9 cellular contexts compared by ENCODE assay signal in genomic region chr15:48178612-48178931, GRCh38. TPM values are rescaled to one million over a fixed set of nuclear protein-coding genes. Genes with fewer than 3 reads are reported as not detected.
A peak's percentile ranks its signal among the peaks of the same experiment; 100 is the strongest.
DNase-seq lines count a peak whose midpoint lies in the region; ATAC-seq and TF ChIP-seq lines count a peak whose summit lies in the region.
"Had no signal": no experiment of that assay in that cellular context is flagged by ENCODE, and none has a peak within 500 bp of the region (broad histone marks: within the 10 kb centered on the region; RNA-seq: fewer than 3 reads in every experiment).

No MANE protein-coding gene starts in this region.

- H3K4me3 Mint-ChIP-seq in Caco-2 (ENCODE audit: unreplicated experiment): peak overlapping the region; percentile 75
- peak overlapping the region; percentile 93 for H3K4me3 Mint-ChIP-seq in progenitor cell of endocrine pancreas (ENCODE audit: low read depth)

- intact Hi-C loops in Caco-2 (cut with micrococcal nuclease; ENCODE audit: unreplicated experiment) (no loop called here), esophagus muscularis mucosa (cut with DNase I) (no loop called here)

- H3K27ac Mint-ChIP-seq in Caco-2 (ENCODE audit: unreplicated experiment) (no peak overlapping the region), progenitor cell of endocrine pancreas (peak overlapping the region; percentile 89)
- H3K27ac Mint-ChIP-seq: dendritic cell treated with granulocyte-macrophage colony-stimulating factor and Interleukin-4, amounts not matched to agents 40 ng/mL and 50 ng/mL, for 4 days had no signal

- H3K9ac ChIP-seq in NT2/D1 (ENCODE audit: insufficient read length, low read depth): peak overlapping the region; percentile 64

- POLR2A ChIA-PET in Caco-2 (lab: Charles Lee): interaction anchor here (1.0 kb wide), 1 partner anchor 8 kb away, joined by 3 read pairs; no protein-coding TSS in a partner anchor

- peaks cover 4% of the 10 kb centered on the region for H3K27me3 Mint-ChIP-seq in Caco-2 (ENCODE audit: insufficient read depth, unreplicated experiment)
- peaks cover 2% of the 10 kb centered on the region for H3K27me3 Mint-ChIP-seq in progenitor cell of endocrine pancreas

- DNase-seq in Caco-2 (no peak), NT2/D1 (ENCODE audit: low read depth, low spot score) (no peak), esophagus muscularis mucosa (ENCODE audit: extremely low spot score) (no peak), progenitor cell of endocrine pancreas (ENCODE audit: low spot score, unreplicated experiment) (no peak), CD1c-positive myeloid dendritic cell (ENCODE audit: extremely low spot score) (no peak), NCI-H128 (lab: John Stamatoyannopoulos, UW; ENCODE audit: unreplicated experiment) (no peak)

- WGBS in esophagus muscularis mucosa: 82% methylated on average over 1 of the region's 1 CpG

- no peak for TF ChIP-seq EP300 in esophagus muscularis mucosa (IDR thresholded peaks at IDR 0.05)

- no peak for ATAC-seq in activated CD4-positive, CD25-positive, alpha-beta regulatory T cell treated with anti-CD3 and anti-CD28 coated beads, Interleukin-2, amount 50 U/mL, for 24 hours
- no peak for ATAC-seq in GM19324 (IDR thresholded peaks at IDR 0.05; ENCODE audit: low FRiP score, unreplicated experiment)

- 0 out of 2 replicates have a peak, but pooled peaks cover 7% of the 10 kb centered on the region for H3K4me1 ChIP-seq in Caco-2
- H3K4me1 ChIP-seq in NT2/D1 (ENCODE audit: insufficient read depth, insufficient read length): no peaks in the 10 kb centered on the region
- peaks cover 0 to 25% (median 14%) of the 10 kb centered on the region in 4 donors for H3K4me1 ChIP-seq in esophagus muscularis mucosa

- peak overlapping the region; percentile 61 for H3K4me3 ChIP-seq in Caco-2 (ENCODE audit: low read depth, low read length)
- peak overlapping the region; percentile 45 for H3K4me3 ChIP-seq in NT2/D1 (ENCODE audit: insufficient read length, low read depth)
- peak overlapping the region; percentile 62 to 87 (median 76) for H3K4me3 ChIP-seq in esophagus muscularis mucosa

- no peak for TF ChIP-seq CTCF in Caco-2 (IDR thresholded peaks at IDR 0.05; ENCODE audit: insufficient read depth in 1 of 2, low read depth in 1 of 2, low read length in 1 of 2, severe bottlenecking in 1 of 2, unreplicated experiment in 1 of 2)
- no peak for TF ChIP-seq CTCF in esophagus muscularis mucosa (IDR thresholded peaks at IDR 0.05)
- TF ChIP-seq CTCF in progenitor cell of endocrine pancreas (IDR thresholded peaks at IDR 0.05; ENCODE audit: unreplicated experiment): no peak

- CTCF ChIA-PET in Caco-2 (lab: Charles Lee): no interaction called here

- H3K27ac ChIP-seq in esophagus muscularis mucosa (replicated peaks in 1 of 4): peak overlapping the region; percentile 84 to 96 (median 90)

- H3K4me1 Mint-ChIP-seq in Caco-2 (ENCODE audit: low read depth, unreplicated experiment) (no peaks in the 10 kb centered on the region), progenitor cell of endocrine pancreas (ENCODE audit: low read depth) (peaks cover 10% of the 10 kb centered on the region)

- H3K9me3 Mint-ChIP-seq in Caco-2 (ENCODE audit: unreplicated experiment) (no peaks in the 10 kb centered on the region), progenitor cell of endocrine pancreas (ENCODE audit: low read depth) (peaks cover 16% of the 10 kb centered on the region)
- H3K9me3 Mint-ChIP-seq: dendritic cell treated with granulocyte-macrophage colony-stimulating factor and Interleukin-4, amounts not matched to agents 40 ng/mL and 50 ng/mL, for 4 days had no signal

- H3K27me3 ChIP-seq in Caco-2 (replicated peaks; ENCODE audit: control insufficient read depth, insufficient read depth, low read length) (no peaks in the 10 kb centered on the region), NT2/D1 (ENCODE audit: insufficient read depth, insufficient read length) (no peaks in the 10 kb centered on the region), esophagus muscularis mucosa (peaks cover 0 to 4% (median 0%) of the 10 kb centered on the region in 4 donors)

- no TSS peak for BruUV-seq in Caco-2 (replicated peaks; lab: Mats Ljungman, UMichigan)

- H3K36me3 ChIP-seq in Caco-2 (ENCODE audit: control insufficient read depth, insufficient read depth, low read length) (no peaks in the 10 kb centered on the region), NT2/D1 (ENCODE audit: insufficient read depth, insufficient read length, low read length) (no peaks in the 10 kb centered on the region), esophagus muscularis mucosa (no peaks in the 10 kb centered on the region)

- H3K9me3 ChIP-seq in Caco-2: no peaks in the 10 kb centered on the region
- H3K9me3 ChIP-seq in NT2/D1 (ENCODE audit: insufficient read depth, low read length): no peaks in the 10 kb centered on the region
- H3K9me3 ChIP-seq in esophagus muscularis mucosa: no peaks in the 10 kb centered on the region

- no peak for TF ChIP-seq POLR2A in esophagus muscularis mucosa (IDR thresholded peaks at IDR 0.05; ENCODE audit: low read depth)

- no peaks in the 10 kb centered on the region for H3K36me3 Mint-ChIP-seq in Caco-2 (ENCODE audit: insufficient read depth, unreplicated experiment)
- H3K36me3 Mint-ChIP-seq in progenitor cell of endocrine pancreas (ENCODE audit: insufficient read depth): peaks cover 19% of the 10 kb centered on the region

RNA-seq across cellular contexts. Expression of gene MYEF2, which starts 0.5 kb away (rescaled TPM):
- total RNA-seq in Caco-2 (2022) (33.4 and 37.3 TPM in 2 replicates), esophagus muscularis mucosa (10 to 100 TPM; 20.0 to 41.1 (median 27.3) TPM), progenitor cell of endocrine pancreas (126 and 128 TPM in 2 replicates)

RNA-seq across cellular contexts. Expression of gene CTXN2, which starts 12.9 kb away (rescaled TPM):
- total RNA-seq in Caco-2 (2022) (not detected in 2 replicates), esophagus muscularis mucosa (under 1 TPM in 1 of 4 donors, not detected in 3; 0.11 TPM), progenitor cell of endocrine pancreas (0.16 and 0.38 TPM in 2 replicates)

RNA-seq across cellular contexts. Expression of gene SLC12A1, which starts 27.5 kb away (rescaled TPM):
- total RNA-seq in Caco-2 (2022): not detected in 2 replicates
- not detected for total RNA-seq in esophagus muscularis mucosa
- total RNA-seq in progenitor cell of endocrine pancreas: 0.16 TPM in 1 of 2 replicates, not detected in the other

RNA-seq across cellular contexts. Expression of gene SLC24A5, which starts 57.8 kb away (rescaled TPM):
- not detected in 2 replicates for total RNA-seq in Caco-2 (2022)
- total RNA-seq in esophagus muscularis mucosa: not detected
- total RNA-seq in progenitor cell of endocrine pancreas: not detected in 2 replicates
